In genomic region chr14:90275455-90275814, GRCh38 we compare ENCODE assay signal across 13 cellular contexts. TPM values are rescaled to one million over a fixed set of nuclear protein-coding genes. Genes with fewer than 3 reads are reported as not detected.
DNase-seq lines count a peak whose midpoint lies in the region; ATAC-seq and TF ChIP-seq lines count a peak whose summit lies in the region.
"Had no signal": no experiment of that assay in that cellular context is flagged by ENCODE, and none has a peak within 500 bp of the region (broad histone marks: within the 10 kb centered on the region; RNA-seq: fewer than 3 reads in every experiment).

No MANE protein-coding gene starts in this region.

- peaks cover 16 to 88% of the 10 kb centered on the region in 2 experiments for H3K36me3 ChIP-seq in HEK293 (ENCODE audit: control insufficient read depth in 2 of 2, insufficient read depth in 1 of 2, low read length in 2 of 2)
- H3K36me3 ChIP-seq: ovary had no signal

- no peaks in the 10 kb centered on the region for H3K27me3 ChIP-seq in AG04450 (ENCODE audit: control insufficient read depth, insufficient read depth, low read length)
- H3K27me3 ChIP-seq: ovary had no signal

- H3K27ac Mint-ChIP-seq in MCF 10A (ENCODE audit: low read depth, unreplicated experiment) = peak overlapping the region; percentile 65
- H3K27ac Mint-ChIP-seq in natural killer cell treated with Interleukin-12 subunit alpha and Interleukin-12 subunit beta and Interleukin-15 and Interleukin-18, amount 100 ng/mL, for 72 hours = peak overlapping the region; percentile 43 to 44

- peaks cover 62% of the 10 kb centered on the region for H3K36me3 Mint-ChIP-seq in MCF 10A (ENCODE audit: insufficient read depth, unreplicated experiment)
- H3K36me3 Mint-ChIP-seq in natural killer cell treated with Interleukin-12 subunit alpha and Interleukin-12 subunit beta and Interleukin-15 and Interleukin-18, amount 100 ng/mL, for 72 hours = no peaks in the 10 kb centered on the region

- no peak overlapping the region for H3K4me3 ChIP-seq in AG04450 (ENCODE audit: low read depth, low read length)
- H3K4me3 ChIP-seq in HEK293 (ENCODE audit: low read depth, low read length) = no peak overlapping the region
- H3K4me3 ChIP-seq: ovary had no signal

- no peaks in the 10 kb centered on the region for H3K9me3 Mint-ChIP-seq in MCF 10A (ENCODE audit: unreplicated experiment)
- H3K9me3 Mint-ChIP-seq in natural killer cell treated with Interleukin-12 subunit alpha and Interleukin-12 subunit beta and Interleukin-15 and Interleukin-18, amount 100 ng/mL, for 72 hours = no peaks in the 10 kb centered on the region

- no peaks in the 10 kb centered on the region for H3K4me1 ChIP-seq in HEK293 (ENCODE audit: control insufficient read depth, insufficient read depth, low read length)

- TF ChIP-seq CTCF in AG04450 (IDR thresholded peaks at IDR 0.05; ENCODE audit: low read depth, low read length) (no peak), HEK293 (tag by site-specific recombination; IDR thresholded peaks at IDR 0.05) (no peak), MCF 10A (IDR thresholded peaks at IDR 0.05; ENCODE audit: unreplicated experiment) (no peak)

- no peaks in the 10 kb centered on the region for H3K27me3 Mint-ChIP-seq in MCF 10A (ENCODE audit: insufficient read depth, unreplicated experiment)
- H3K27me3 Mint-ChIP-seq in natural killer cell treated with Interleukin-12 subunit alpha and Interleukin-12 subunit beta and Interleukin-15 and Interleukin-18, amount 100 ng/mL, for 72 hours = no peaks in the 10 kb centered on the region

- intact Hi-C loops in MCF 10A (cut with micrococcal nuclease) = no loop called here

- H3K4me3 Mint-ChIP-seq in MCF 10A (ENCODE audit: unreplicated experiment) = no peak overlapping the region
- H3K4me3 Mint-ChIP-seq in natural killer cell treated with Interleukin-12 subunit alpha and Interleukin-12 subunit beta and Interleukin-15 and Interleukin-18, amount 100 ng/mL, for 72 hours = no peak overlapping the region

- H3K9me3 ChIP-seq in AG04450 (ENCODE audit: control insufficient read depth, insufficient read depth, low read length) = no peaks in the 10 kb centered on the region; the same call in 1 of the 2 replicates
- no peaks in the 10 kb centered on the region for H3K9me3 ChIP-seq in HEK293 (ENCODE audit: control insufficient read depth, insufficient read depth, low read depth, low read length)
- H3K9me3 ChIP-seq: ovary had no signal

- DNase-seq in AG04450 (ENCODE audit: low read depth, low spot score) = no peak
- DNase-seq in MCF 10A (ENCODE audit: unreplicated experiment) = no peak
- no peak for DNase-seq in natural killer cell treated with Interleukin-12 subunit alpha and Interleukin-12 subunit beta and Interleukin-15 and Interleukin-18, amount 100 ng/mL, for 72 hours (ENCODE audit: low spot score)
- DNase-seq in DMS153 (lab: John Stamatoyannopoulos, UW) = no peak
- no peak for DNase-seq in NCI-H1417 treated with DMSO at 0.1 percent for 48 hours (lab: John Stamatoyannopoulos, UW)
- no peak for DNase-seq in NCI-H82 (lab: John Stamatoyannopoulos, UW)
- DNase-seq in AG08395 (ENCODE audit: low spot score) = no peak
- DNase-seq: anterior cingulate cortex, NCI-H1092 treated with DMSO at 0.1 percent for 48 hours, NCI-H510A treated with DMSO at 0.1 percent for 48 hours, ovary, SIG-M5 had no signal

- H3K4me1 Mint-ChIP-seq in MCF 10A (ENCODE audit: insufficient read depth, unreplicated experiment) = peaks cover 13% of the 10 kb centered on the region
- H3K4me1 Mint-ChIP-seq in natural killer cell treated with Interleukin-12 subunit alpha and Interleukin-12 subunit beta and Interleukin-15 and Interleukin-18, amount 100 ng/mL, for 72 hours (ENCODE audit: low read depth in 2 of 2) = peaks cover 11 to 17% of the 10 kb centered on the region in 2 donors

- CTCF ChIA-PET in AG04450 (lab: Charles Lee) (no interaction called here), HEK293 (lab: Yijun Ruan, JAX) (interaction anchor here (0.6 kb wide), 1 partner anchor 33 kb away, joined by 5 read pairs; no protein-coding TSS in a partner anchor), MCF 10A (lab: Yijun Ruan, JAX) (interaction anchor here (0.7 to 1.4 kb wide), 3 partner anchors 14 to 510 kb away, joined by 3 to 4 read pairs (median 3); no protein-coding TSS in a partner anchor)

- H3K27ac ChIP-seq in AG04450 (ENCODE audit: low read depth, low read length) (peak overlapping the region; percentile 21), HEK293 (ENCODE audit: extremely low read depth, low read depth, low read length) (no peak overlapping the region)
- H3K27ac ChIP-seq: ovary had no signal

- POLR2A ChIA-PET in AG04450 (lab: Yijun Ruan, JAX) (no interaction called here), HEK293 (lab: Yijun Ruan, JAX) (interaction anchor here (1.1 kb wide), 1 partner anchor 11 kb away, joined by 3 read pairs; no protein-coding TSS in a partner anchor), MCF 10A (lab: Yijun Ruan, JAX) (no interaction called here)

- no TSS peak for BruUV-seq in MCF 10A (replicated peaks; lab: Mats Ljungman, UMichigan)

- ATAC-seq in natural killer cell treated with Interleukin-12 subunit alpha and Interleukin-12 subunit beta and Interleukin-15 and Interleukin-18, amount 100 ng/mL, for 72 hours = no peak

TF ChIP-seq in HEK293, 187 proteins besides CTCF, POLR2A, EP300 and RAD21:
- no peak for TF ChIP-seq ZNF248 (tag by site-specific recombination; IDR thresholded peaks at IDR 0.05)
- TF ChIP-seq ZFHX2 (tag by site-specific recombination; conservative IDR thresholded peaks at IDR 0.05) = 0 out of 2 replicates have a peak, but pooled peaks have one; percentile 4

RNA-seq across cellular contexts. Expression of gene PSMC1, which starts 19.1 kb away (rescaled TPM):
- 174 and 228 TPM in 2 replicates for polyA plus RNA-seq in AG04450 (2011; rRNA removed)
- 69.7 and 102 TPM in 2 replicates for polyA minus RNA-seq in AG04450 (2011; rRNA and poly(A)+ RNA removed)
- total RNA-seq in MCF 10A (2022) = 107 and 125 TPM in 2 replicates
- total RNA-seq in natural killer cell treated with Interleukin-12 subunit alpha and Interleukin-12 subunit beta and Interleukin-15 and Interleukin-18, amount 100 ng/mL, for 72 hours = 100 to 1,000 TPM; 142 to 145 TPM

RNA-seq across cellular contexts. Expression of gene NRDE2, which starts 56.3 kb away (rescaled TPM):
- polyA plus RNA-seq in AG04450 (2011; rRNA removed) = 6.9 and 7.3 TPM in 2 replicates
- 14.0 and 17.5 TPM in 2 replicates for polyA minus RNA-seq in AG04450 (2011; rRNA and poly(A)+ RNA removed)
- 16.5 and 18.4 TPM in 2 replicates for total RNA-seq in MCF 10A (2022)
- total RNA-seq in natural killer cell treated with Interleukin-12 subunit alpha and Interleukin-12 subunit beta and Interleukin-15 and Interleukin-18, amount 100 ng/mL, for 72 hours = 10 to 100 TPM; 20.2 to 49.6 TPM
